Comparison of ENCODE assay signal across 1 cellular context in the genomic region with DNA sequence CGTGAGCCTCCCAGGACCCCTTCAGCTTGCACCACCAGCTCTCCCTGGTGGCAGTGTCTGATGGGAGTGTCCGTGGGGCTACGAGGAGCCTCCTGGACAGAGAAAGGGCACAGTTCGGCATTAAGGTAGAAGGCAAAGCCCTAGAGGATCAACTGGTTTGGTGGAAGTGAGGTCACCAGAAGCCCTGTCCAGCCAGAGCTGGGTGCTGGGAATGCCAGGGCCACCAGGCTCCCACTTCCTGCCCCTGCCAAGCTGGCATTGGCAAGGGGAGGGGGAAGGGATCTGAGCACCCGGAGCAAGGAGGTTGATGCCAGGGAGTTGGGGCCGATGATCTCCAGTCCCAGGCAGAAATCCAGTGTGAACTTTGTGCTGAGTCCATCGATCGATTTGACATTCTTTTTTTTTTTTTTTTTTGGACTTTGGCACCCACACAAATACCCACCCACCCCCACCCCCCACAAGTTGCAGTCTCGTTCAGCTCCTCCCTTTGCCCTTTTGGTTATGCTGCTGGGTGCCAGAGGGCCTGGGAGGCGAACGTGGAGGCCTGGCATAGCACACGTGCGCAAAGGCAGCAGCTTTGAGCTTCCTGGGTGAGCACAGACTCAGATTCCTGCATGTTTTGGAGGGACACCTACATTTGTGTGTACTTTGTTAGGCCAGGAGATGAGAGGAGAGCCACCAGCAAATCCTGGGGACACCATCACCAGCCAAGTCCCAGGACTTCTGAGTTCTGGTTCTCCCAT.
TF ChIP-seq lines count a peak whose summit lies in the region.

No MANE protein-coding gene starts in this region.

TF ChIP-seq in HepG2, 621 proteins besides CTCF, POLR2A, EP300 and RAD21 (continued from another document and continues in another):
- TF ChIP-seq ZNF431 (CRISPR knock-in tag; IDR thresholded peaks at IDR 0.05; ENCODE audit: borderline replicate concordance, low read depth), result peak; percentile 86; the same call in 1 of the 2 replicates
- TF ChIP-seq, protein P1, sequence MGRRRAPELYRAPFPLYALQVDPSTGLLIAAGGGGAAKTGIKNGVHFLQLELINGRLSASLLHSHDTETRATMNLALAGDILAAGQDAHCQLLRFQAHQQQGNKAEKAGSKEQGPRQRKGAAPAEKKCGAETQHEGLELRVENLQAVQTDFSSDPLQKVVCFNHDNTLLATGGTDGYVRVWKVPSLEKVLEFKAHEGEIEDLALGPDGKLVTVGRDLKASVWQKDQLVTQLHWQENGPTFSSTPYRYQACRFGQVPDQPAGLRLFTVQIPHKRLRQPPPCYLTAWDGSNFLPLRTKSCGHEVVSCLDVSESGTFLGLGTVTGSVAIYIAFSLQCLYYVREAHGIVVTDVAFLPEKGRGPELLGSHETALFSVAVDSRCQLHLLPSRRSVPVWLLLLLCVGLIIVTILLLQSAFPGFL (CRISPR knock-in tag; IDR thresholded peaks at IDR 0.05), result no peak
- TF ChIP-seq, protein P2, sequence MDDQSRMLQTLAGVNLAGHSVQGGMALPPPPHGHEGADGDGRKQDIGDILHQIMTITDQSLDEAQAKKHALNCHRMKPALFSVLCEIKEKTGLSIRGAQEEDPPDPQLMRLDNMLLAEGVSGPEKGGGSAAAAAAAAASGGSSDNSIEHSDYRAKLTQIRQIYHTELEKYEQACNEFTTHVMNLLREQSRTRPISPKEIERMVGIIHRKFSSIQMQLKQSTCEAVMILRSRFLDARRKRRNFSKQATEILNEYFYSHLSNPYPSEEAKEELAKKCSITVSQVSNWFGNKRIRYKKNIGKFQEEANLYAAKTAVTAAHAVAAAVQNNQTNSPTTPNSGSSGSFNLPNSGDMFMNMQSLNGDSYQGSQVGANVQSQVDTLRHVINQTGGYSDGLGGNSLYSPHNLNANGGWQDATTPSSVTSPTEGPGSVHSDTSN (CRISPR knock-in tag; IDR thresholded peaks at IDR 0.05; ENCODE audit: borderline replicate concordance), result no peak
- TF ChIP-seq ZNF782 (CRISPR knock-in tag; IDR thresholded peaks at IDR 0.05; ENCODE audit: borderline replicate concordance), result peak; percentile 53; the same call in 1 of the 2 replicates
- TF ChIP-seq MED1 (CRISPR knock-in tag; IDR thresholded peaks at IDR 0.05), result peak; percentile 94
- no peak for TF ChIP-seq MAF1 (CRISPR knock-in tag; IDR thresholded peaks at IDR 0.05; ENCODE audit: borderline replicate concordance)
- TF ChIP-seq, protein P3, sequence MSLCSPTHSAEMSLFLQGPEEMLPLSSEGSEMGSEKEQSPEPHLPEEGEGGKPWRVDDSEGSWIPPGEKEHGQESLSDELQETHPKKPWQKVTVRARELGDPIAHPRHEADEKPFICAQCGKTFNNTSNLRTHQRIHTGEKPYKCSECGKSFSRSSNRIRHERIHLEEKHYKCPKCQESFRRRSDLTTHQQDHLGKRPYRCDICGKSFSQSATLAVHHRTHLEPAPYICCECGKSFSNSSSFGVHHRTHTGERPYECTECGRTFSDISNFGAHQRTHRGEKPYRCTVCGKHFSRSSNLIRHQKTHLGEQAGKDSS (CRISPR knock-in tag; IDR thresholded peaks at IDR 0.05; ENCODE audit: borderline replicate concordance, low read depth), result peak; percentile 82
- peak; percentile 73 for TF ChIP-seq SAFB2 (CRISPR knock-in tag; IDR thresholded peaks at IDR 0.05; ENCODE audit: borderline replicate concordance, low read depth)
- TF ChIP-seq HOXD1 (CRISPR knock-in tag; IDR thresholded peaks at IDR 0.05), result peak; percentile 81; the same call in 1 of the 2 replicates
- peak; percentile 69; the same call in 1 of the 2 replicates for TF ChIP-seq ZNF777 (CRISPR knock-in tag; IDR thresholded peaks at IDR 0.05)
- peak; percentile 95 for TF ChIP-seq KLF12 (CRISPR knock-in tag; IDR thresholded peaks at IDR 0.05; ENCODE audit: borderline replicate concordance)
- TF ChIP-seq, protein P4, sequence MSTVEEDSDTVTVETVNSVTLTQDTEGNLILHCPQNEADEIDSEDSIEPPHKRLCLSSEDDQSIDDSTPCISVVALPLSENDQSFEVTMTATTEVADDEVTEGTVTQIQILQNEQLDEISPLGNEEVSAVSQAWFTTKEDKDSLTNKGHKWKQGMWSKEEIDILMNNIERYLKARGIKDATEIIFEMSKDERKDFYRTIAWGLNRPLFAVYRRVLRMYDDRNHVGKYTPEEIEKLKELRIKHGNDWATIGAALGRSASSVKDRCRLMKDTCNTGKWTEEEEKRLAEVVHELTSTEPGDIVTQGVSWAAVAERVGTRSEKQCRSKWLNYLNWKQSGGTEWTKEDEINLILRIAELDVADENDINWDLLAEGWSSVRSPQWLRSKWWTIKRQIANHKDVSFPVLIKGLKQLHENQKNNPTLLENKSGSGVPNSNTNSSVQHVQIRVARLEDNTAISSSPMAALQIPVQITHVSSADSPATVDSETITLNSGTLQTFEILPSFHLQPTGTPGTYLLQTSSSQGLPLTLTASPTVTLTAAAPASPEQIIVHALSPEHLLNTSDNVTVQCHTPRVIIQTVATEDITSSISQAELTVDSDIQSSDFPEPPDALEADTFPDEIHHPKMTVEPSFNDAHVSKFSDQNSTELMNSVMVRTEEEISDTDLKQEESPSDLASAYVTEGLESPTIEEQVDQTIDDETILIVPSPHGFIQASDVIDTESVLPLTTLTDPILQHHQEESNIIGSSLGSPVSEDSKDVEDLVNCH (CRISPR knock-in tag; IDR thresholded peaks at IDR 0.05), result no peak
- peak; percentile 83; the same call in 1 of the 2 replicates for TF ChIP-seq HIVEP1 (CRISPR knock-in tag; IDR thresholded peaks at IDR 0.05)
- TF ChIP-seq, protein P5, sequence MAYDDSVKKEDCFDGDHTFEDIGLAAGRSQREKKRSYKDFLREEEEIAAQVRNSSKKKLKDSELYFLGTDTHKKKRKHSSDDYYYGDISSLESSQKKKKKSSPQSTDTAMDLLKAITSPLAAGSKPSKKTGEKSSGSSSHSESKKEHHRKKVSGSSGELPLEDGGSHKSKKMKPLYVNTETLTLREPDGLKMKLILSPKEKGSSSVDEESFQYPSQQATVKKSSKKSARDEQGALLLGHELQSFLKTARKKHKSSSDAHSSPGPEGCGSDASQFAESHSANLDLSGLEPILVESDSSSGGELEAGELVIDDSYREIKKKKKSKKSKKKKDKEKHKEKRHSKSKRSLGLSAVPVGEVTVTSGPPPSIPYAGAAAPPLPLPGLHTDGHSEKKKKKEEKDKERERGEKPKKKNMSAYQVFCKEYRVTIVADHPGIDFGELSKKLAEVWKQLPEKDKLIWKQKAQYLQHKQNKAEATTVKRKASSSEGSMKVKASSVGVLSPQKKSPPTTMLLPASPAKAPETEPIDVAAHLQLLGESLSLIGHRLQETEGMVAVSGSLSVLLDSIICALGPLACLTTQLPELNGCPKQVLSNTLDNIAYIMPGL (CRISPR knock-in tag; IDR thresholded peaks at IDR 0.05; ENCODE audit: borderline replicate concordance in 1 of 2, low read depth in 1 of 2), result peak in 1 of 2 experiments; percentile 59; a peak in 2 of 4 replicates
- TF ChIP-seq, protein P6, sequence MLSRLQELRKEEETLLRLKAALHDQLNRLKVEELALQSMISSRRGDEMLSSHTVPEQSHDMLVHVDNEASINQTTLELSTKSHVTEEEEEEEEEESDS (CRISPR knock-in tag; IDR thresholded peaks at IDR 0.05; ENCODE audit: borderline replicate concordance), result no peak
- TF ChIP-seq, protein P7, sequence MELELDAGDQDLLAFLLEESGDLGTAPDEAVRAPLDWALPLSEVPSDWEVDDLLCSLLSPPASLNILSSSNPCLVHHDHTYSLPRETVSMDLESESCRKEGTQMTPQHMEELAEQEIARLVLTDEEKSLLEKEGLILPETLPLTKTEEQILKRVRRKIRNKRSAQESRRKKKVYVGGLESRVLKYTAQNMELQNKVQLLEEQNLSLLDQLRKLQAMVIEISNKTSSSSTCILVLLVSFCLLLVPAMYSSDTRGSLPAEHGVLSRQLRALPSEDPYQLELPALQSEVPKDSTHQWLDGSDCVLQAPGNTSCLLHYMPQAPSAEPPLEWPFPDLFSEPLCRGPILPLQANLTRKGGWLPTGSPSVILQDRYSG (CRISPR knock-in tag; IDR thresholded peaks at IDR 0.05), result 0 out of 2 replicates have a peak, but pooled peaks have one; percentile 83
- TF ChIP-seq ZNF672 (CRISPR knock-in tag; IDR thresholded peaks at IDR 0.05), result no peak
- peak; percentile 58; the same call in 1 of the 2 replicates for TF ChIP-seq ZNF329 (CRISPR knock-in tag; IDR thresholded peaks at IDR 0.05; ENCODE audit: low read depth)
- TF ChIP-seq ELF4 (CRISPR knock-in tag; IDR thresholded peaks at IDR 0.05; ENCODE audit: borderline replicate concordance), result no peak
- no peak; the same call in 1 of the 2 replicates for TF ChIP-seq ZNF138 (CRISPR knock-in tag; IDR thresholded peaks at IDR 0.05; ENCODE audit: low read depth)
- TF ChIP-seq, protein P8, sequence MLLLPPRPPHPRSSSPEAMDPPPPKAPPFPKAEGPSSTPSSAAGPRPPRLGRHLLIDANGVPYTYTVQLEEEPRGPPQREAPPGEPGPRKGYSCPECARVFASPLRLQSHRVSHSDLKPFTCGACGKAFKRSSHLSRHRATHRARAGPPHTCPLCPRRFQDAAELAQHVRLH (CRISPR knock-in tag; IDR thresholded peaks at IDR 0.05; ENCODE audit: borderline replicate concordance, low read depth), result peak; percentile 73; the same call in 1 of the 2 replicates
- TF ChIP-seq SYNCRIP (IDR thresholded peaks at IDR 0.05; ENCODE audit: insufficient read depth, low read depth, low read length), result no peak
- peak; percentile 95 for TF ChIP-seq ZNF788 (CRISPR knock-in tag; IDR thresholded peaks at IDR 0.05; ENCODE audit: borderline replicate concordance)
- TF ChIP-seq SMARCC2 (IDR thresholded peaks at IDR 0.05), result no peak
- no peak for TF ChIP-seq REL (CRISPR knock-in tag; conservative IDR thresholded peaks at IDR 0.05)
- peak; percentile 68; the same call in 1 of the 2 replicates for TF ChIP-seq TOPORS (CRISPR knock-in tag; IDR thresholded peaks at IDR 0.05)
- TF ChIP-seq YEATS4 (CRISPR knock-in tag; IDR thresholded peaks at IDR 0.05; ENCODE audit: borderline replicate concordance), result peak; percentile 83
- TF ChIP-seq ZNF550 (CRISPR knock-in tag; IDR thresholded peaks at IDR 0.05; ENCODE audit: borderline replicate concordance), result no peak
- TF ChIP-seq, protein P9, sequence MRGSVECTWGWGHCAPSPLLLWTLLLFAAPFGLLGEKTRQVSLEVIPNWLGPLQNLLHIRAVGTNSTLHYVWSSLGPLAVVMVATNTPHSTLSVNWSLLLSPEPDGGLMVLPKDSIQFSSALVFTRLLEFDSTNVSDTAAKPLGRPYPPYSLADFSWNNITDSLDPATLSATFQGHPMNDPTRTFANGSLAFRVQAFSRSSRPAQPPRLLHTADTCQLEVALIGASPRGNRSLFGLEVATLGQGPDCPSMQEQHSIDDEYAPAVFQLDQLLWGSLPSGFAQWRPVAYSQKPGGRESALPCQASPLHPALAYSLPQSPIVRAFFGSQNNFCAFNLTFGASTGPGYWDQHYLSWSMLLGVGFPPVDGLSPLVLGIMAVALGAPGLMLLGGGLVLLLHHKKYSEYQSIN (CRISPR knock-in tag; IDR thresholded peaks at IDR 0.05; ENCODE audit: borderline replicate concordance), result no peak
- TF ChIP-seq, protein P10, sequence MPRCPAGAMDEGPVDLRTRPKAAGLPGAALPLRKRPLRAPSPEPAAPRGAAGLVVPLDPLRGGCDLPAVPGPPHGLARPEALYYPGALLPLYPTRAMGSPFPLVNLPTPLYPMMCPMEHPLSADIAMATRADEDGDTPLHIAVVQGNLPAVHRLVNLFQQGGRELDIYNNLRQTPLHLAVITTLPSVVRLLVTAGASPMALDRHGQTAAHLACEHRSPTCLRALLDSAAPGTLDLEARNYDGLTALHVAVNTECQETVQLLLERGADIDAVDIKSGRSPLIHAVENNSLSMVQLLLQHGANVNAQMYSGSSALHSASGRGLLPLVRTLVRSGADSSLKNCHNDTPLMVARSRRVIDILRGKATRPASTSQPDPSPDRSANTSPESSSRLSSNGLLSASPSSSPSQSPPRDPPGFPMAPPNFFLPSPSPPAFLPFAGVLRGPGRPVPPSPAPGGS (CRISPR knock-in tag; IDR thresholded peaks at IDR 0.05), result no peak; the same call in 1 of the 2 replicates
- TF ChIP-seq, protein P11, sequence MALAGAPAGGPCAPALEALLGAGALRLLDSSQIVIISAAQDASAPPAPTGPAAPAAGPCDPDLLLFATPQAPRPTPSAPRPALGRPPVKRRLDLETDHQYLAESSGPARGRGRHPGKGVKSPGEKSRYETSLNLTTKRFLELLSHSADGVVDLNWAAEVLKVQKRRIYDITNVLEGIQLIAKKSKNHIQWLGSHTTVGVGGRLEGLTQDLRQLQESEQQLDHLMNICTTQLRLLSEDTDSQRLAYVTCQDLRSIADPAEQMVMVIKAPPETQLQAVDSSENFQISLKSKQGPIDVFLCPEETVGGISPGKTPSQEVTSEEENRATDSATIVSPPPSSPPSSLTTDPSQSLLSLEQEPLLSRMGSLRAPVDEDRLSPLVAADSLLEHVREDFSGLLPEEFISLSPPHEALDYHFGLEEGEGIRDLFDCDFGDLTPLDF (CRISPR knock-in tag; IDR thresholded peaks at IDR 0.05), result peak; percentile 51; the same call in 1 of the 2 replicates
- no peak; the same call in 1 of the 2 replicates for TF ChIP-seq GPN1 (CRISPR knock-in tag; IDR thresholded peaks at IDR 0.05; ENCODE audit: borderline replicate concordance)
- peak; percentile 36 for TF ChIP-seq SKI (IDR thresholded peaks at IDR 0.05; ENCODE audit: partially characterized antibody)
- TF ChIP-seq, protein P12, sequence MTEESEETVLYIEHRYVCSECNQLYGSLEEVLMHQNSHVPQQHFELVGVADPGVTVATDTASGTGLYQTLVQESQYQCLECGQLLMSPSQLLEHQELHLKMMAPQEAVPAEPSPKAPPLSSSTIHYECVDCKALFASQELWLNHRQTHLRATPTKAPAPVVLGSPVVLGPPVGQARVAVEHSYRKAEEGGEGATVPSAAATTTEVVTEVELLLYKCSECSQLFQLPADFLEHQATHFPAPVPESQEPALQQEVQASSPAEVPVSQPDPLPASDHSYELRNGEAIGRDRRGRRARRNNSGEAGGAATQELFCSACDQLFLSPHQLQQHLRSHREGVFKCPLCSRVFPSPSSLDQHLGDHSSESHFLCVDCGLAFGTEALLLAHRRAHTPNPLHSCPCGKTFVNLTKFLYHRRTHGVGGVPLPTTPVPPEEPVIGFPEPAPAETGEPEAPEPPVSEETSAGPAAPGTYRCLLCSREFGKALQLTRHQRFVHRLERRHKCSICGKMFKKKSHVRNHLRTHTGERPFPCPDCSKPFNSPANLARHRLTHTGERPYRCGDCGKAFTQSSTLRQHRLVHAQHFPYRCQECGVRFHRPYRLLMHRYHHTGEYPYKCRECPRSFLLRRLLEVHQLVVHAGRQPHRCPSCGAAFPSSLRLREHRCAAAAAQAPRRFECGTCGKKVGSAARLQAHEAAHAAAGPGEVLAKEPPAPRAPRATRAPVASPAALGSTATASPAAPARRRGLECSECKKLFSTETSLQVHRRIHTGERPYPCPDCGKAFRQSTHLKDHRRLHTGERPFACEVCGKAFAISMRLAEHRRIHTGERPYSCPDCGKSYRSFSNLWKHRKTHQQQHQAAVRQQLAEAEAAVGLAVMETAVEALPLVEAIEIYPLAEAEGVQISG (CRISPR knock-in tag; IDR thresholded peaks at IDR 0.05), result peak; percentile 83
- TF ChIP-seq ZFP90 (CRISPR knock-in tag; IDR thresholded peaks at IDR 0.05; ENCODE audit: borderline replicate concordance), result peak; percentile 89; the same call in 1 of the 2 replicates
